4 cellular contexts compared by ENCODE assay signal in the genomic region with DNA sequence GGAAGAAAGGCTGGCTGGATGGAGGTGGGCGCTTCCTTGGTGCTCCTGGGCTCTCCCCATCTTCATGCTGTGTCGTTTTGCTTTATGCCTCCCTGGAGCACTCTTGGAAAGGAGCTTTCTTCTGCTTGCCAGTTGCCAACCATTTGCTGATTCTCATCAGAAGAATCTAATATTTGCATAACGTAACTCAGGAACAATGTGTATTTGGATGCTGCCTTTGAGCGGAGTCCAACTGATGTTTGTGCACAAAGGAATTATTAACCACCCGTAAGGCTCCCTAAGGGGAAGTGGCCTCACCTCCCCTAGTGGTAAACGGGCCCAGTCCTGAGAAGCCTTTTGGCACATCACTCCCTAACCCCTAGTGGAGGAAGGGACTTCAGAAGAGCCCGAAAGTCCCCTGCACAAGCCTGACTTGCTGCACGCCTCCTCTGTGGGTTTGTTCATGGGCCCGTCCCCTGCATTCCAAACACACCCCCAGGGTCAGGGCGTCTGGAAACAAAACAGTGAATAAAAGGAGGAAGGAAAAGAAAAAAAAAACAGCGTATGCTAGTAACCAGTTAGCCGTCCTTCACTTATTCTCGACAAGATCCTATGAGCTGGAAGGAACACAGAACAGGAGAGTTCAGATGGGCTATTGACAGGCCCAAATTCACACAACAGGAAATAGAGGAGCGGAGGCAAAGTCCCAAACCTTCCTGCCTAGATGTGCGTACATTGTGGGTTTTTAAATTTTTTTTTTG.
TF ChIP-seq lines count a peak whose summit lies in the region.

No MANE protein-coding gene starts in this region.

TF ChIP-seq in A549, 52 proteins besides CTCF, POLR2A, EP300 and RAD21:
- no peak for TF ChIP-seq RCOR1 (IDR thresholded peaks at IDR 0.05; ENCODE audit: low read depth, low read length)
- peak; percentile 72 for TF ChIP-seq GATA3 (IDR thresholded peaks at IDR 0.05; ENCODE audit: borderline replicate concordance)
- no peak for TF ChIP-seq TP53 (CRISPR knock-in tag; IDR thresholded peaks at IDR 0.05)
- no peak for TF ChIP-seq CHD2 (IDR thresholded peaks at IDR 0.05; ENCODE audit: low read length, partially characterized antibody)
- peak in 1 of 2 experiments; percentile 45; a peak in 2 of 5 replicates for TF ChIP-seq JUN (IDR thresholded peaks at IDR 0.05)
- peak; percentile 37; the same call in 2 of the 3 replicates for TF ChIP-seq SMC3 (IDR thresholded peaks at IDR 0.05)
- TF ChIP-seq, protein P1, sequence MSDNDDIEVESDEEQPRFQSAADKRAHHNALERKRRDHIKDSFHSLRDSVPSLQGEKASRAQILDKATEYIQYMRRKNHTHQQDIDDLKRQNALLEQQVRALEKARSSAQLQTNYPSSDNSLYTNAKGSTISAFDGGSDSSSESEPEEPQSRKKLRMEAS (IDR thresholded peaks at IDR 0.05) = 0 out of 2 replicates have a peak, but pooled peaks have one; percentile 21

TF ChIP-seq in K562, 482 proteins besides CTCF, POLR2A, EP300 and RAD21:
- TF ChIP-seq SMC3 (conservative IDR thresholded peaks at IDR 0.05; ENCODE audit: insufficient read depth, low read depth, low read length) (no peak), NCOA6 (IDR thresholded peaks at IDR 0.05) (no peak), SPI1 (IDR thresholded peaks at IDR 0.05; ENCODE audit: borderline replicate concordance, low read depth, low read length) (peak; percentile 19; the same call in 1 of the 2 replicates), MYC (IDR thresholded peaks at IDR 0.05; ENCODE audit: low read depth, low read length) (no peak), MYC (CRISPR knock-in tag; IDR thresholded peaks at IDR 0.05; ENCODE audit: borderline replicate concordance, low read depth) (no peak)

TF ChIP-seq in HepG2, 621 proteins besides CTCF, POLR2A, EP300 and RAD21 (continues in another document):
- TF ChIP-seq PCBP2 (optimal IDR thresholded peaks at IDR 0.05; ENCODE audit: low read depth, low read length, poor library complexity, severe bottlenecking) = no peak
- TF ChIP-seq, protein P2, sequence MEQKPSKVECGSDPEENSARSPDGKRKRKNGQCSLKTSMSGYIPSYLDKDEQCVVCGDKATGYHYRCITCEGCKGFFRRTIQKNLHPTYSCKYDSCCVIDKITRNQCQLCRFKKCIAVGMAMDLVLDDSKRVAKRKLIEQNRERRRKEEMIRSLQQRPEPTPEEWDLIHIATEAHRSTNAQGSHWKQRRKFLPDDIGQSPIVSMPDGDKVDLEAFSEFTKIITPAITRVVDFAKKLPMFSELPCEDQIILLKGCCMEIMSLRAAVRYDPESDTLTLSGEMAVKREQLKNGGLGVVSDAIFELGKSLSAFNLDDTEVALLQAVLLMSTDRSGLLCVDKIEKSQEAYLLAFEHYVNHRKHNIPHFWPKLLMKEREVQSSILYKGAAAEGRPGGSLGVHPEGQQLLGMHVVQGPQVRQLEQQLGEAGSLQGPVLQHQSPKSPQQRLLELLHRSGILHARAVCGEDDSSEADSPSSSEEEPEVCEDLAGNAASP (CRISPR knock-in tag; IDR thresholded peaks at IDR 0.05; ENCODE audit: borderline replicate concordance) = peak; percentile 92
- peak; percentile 76; the same call in 1 of the 2 replicates for TF ChIP-seq BRD4 (CRISPR knock-in tag; IDR thresholded peaks at IDR 0.05)
- TF ChIP-seq, protein P3, sequence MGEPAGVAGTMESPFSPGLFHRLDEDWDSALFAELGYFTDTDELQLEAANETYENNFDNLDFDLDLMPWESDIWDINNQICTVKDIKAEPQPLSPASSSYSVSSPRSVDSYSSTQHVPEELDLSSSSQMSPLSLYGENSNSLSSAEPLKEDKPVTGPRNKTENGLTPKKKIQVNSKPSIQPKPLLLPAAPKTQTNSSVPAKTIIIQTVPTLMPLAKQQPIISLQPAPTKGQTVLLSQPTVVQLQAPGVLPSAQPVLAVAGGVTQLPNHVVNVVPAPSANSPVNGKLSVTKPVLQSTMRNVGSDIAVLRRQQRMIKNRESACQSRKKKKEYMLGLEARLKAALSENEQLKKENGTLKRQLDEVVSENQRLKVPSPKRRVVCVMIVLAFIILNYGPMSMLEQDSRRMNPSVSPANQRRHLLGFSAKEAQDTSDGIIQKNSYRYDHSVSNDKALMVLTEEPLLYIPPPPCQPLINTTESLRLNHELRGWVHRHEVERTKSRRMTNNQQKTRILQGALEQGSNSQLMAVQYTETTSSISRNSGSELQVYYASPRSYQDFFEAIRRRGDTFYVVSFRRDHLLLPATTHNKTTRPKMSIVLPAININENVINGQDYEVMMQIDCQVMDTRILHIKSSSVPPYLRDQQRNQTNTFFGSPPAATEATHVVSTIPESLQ (CRISPR knock-in tag; conservative IDR thresholded peaks at IDR 0.05) = no peak
- TF ChIP-seq ZNF652 (CRISPR knock-in tag; IDR thresholded peaks at IDR 0.05; ENCODE audit: borderline replicate concordance, low read depth) = no peak; the same call in 1 of the 2 replicates
- TF ChIP-seq DNMT1 (CRISPR knock-in tag; IDR thresholded peaks at IDR 0.05) = no peak
- TF ChIP-seq, protein P4, sequence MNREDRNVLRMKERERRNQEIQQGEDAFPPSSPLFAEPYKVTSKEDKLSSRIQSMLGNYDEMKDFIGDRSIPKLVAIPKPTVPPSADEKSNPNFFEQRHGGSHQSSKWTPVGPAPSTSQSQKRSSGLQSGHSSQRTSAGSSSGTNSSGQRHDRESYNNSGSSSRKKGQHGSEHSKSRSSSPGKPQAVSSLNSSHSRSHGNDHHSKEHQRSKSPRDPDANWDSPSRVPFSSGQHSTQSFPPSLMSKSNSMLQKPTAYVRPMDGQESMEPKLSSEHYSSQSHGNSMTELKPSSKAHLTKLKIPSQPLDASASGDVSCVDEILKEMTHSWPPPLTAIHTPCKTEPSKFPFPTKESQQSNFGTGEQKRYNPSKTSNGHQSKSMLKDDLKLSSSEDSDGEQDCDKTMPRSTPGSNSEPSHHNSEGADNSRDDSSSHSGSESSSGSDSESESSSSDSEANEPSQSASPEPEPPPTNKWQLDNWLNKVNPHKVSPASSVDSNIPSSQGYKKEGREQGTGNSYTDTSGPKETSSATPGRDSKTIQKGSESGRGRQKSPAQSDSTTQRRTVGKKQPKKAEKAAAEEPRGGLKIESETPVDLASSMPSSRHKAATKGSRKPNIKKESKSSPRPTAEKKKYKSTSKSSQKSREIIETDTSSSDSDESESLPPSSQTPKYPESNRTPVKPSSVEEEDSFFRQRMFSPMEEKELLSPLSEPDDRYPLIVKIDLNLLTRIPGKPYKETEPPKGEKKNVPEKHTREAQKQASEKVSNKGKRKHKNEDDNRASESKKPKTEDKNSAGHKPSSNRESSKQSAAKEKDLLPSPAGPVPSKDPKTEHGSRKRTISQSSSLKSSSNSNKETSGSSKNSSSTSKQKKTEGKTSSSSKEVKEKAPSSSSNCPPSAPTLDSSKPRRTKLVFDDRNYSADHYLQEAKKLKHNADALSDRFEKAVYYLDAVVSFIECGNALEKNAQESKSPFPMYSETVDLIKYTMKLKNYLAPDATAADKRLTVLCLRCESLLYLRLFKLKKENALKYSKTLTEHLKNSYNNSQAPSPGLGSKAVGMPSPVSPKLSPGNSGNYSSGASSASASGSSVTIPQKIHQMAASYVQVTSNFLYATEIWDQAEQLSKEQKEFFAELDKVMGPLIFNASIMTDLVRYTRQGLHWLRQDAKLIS (CRISPR knock-in tag; IDR thresholded peaks at IDR 0.05) = no peak
- no peak for TF ChIP-seq KLF11 (CRISPR knock-in tag; IDR thresholded peaks at IDR 0.05)
- TF ChIP-seq, protein P5, sequence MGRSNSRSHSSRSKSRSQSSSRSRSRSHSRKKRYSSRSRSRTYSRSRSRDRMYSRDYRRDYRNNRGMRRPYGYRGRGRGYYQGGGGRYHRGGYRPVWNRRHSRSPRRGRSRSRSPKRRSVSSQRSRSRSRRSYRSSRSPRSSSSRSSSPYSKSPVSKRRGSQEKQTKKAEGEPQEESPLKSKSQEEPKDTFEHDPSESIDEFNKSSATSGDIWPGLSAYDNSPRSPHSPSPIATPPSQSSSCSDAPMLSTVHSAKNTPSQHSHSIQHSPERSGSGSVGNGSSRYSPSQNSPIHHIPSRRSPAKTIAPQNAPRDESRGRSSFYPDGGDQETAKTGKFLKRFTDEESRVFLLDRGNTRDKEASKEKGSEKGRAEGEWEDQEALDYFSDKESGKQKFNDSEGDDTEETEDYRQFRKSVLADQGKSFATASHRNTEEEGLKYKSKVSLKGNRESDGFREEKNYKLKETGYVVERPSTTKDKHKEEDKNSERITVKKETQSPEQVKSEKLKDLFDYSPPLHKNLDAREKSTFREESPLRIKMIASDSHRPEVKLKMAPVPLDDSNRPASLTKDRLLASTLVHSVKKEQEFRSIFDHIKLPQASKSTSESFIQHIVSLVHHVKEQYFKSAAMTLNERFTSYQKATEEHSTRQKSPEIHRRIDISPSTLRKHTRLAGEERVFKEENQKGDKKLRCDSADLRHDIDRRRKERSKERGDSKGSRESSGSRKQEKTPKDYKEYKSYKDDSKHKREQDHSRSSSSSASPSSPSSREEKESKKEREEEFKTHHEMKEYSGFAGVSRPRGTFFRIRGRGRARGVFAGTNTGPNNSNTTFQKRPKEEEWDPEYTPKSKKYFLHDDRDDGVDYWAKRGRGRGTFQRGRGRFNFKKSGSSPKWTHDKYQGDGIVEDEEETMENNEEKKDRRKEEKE (IDR thresholded peaks at IDR 0.05) = no peak

TF ChIP-seq in SK-N-SH, 30 proteins besides CTCF, POLR2A, EP300 and RAD21:
- no peak for TF ChIP-seq FOSL2 (IDR thresholded peaks at IDR 0.05; ENCODE audit: borderline replicate concordance, low read depth)
- TF ChIP-seq RFX5 (IDR thresholded peaks at IDR 0.05; ENCODE audit: low read length) = no peak
- TF ChIP-seq, protein P6, sequence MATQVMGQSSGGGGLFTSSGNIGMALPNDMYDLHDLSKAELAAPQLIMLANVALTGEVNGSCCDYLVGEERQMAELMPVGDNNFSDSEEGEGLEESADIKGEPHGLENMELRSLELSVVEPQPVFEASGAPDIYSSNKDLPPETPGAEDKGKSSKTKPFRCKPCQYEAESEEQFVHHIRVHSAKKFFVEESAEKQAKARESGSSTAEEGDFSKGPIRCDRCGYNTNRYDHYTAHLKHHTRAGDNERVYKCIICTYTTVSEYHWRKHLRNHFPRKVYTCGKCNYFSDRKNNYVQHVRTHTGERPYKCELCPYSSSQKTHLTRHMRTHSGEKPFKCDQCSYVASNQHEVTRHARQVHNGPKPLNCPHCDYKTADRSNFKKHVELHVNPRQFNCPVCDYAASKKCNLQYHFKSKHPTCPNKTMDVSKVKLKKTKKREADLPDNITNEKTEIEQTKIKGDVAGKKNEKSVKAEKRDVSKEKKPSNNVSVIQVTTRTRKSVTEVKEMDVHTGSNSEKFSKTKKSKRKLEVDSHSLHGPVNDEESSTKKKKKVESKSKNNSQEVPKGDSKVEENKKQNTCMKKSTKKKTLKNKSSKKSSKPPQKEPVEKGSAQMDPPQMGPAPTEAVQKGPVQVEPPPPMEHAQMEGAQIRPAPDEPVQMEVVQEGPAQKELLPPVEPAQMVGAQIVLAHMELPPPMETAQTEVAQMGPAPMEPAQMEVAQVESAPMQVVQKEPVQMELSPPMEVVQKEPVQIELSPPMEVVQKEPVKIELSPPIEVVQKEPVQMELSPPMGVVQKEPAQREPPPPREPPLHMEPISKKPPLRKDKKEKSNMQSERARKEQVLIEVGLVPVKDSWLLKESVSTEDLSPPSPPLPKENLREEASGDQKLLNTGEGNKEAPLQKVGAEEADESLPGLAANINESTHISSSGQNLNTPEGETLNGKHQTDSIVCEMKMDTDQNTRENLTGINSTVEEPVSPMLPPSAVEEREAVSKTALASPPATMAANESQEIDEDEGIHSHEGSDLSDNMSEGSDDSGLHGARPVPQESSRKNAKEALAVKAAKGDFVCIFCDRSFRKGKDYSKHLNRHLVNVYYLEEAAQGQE (IDR thresholded peaks at IDR 0.05; ENCODE audit: low read depth, low read length) = no peak
- no peak for TF ChIP-seq NRF1 (IDR thresholded peaks at IDR 0.05; ENCODE audit: low read depth, low read length)
- no peak for TF ChIP-seq TCF12 (IDR thresholded peaks at IDR 0.05)
